Comparison of ENCODE assay signal across 8 cellular contexts in the genomic region with DNA sequence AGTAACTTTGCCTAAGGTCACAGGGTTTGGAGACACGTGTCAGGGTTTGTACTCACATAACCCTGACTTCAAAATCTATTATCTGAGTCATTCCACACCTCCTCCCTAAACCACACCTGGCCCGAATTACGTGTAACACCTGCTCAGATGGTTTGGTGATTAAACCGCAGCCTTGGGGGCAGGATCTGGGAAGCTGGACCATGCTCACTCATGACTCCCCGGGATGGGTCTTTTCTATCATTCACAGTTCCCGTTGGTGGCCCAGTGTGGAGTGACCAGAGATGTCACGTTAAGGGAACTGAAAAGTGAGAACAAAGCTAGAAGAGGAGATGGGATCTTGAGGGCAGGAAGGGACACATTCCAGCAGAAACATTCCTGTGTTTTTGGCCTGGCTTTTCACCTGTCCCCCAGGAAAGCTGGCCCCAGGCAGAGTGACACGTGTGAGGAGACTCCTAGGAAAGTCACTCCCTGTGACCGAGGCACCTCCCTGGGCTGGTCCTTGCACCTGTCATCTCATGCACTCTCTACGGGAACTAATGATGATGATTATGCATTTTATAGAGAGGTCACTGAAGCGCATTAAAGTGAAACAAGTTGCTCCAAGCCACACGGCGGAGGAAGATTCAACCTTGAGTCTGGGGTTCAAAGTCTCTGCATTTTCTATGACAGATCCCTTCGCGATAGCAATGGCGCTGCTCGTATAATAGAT.
DNase-seq lines count a peak whose midpoint lies in the region; ATAC-seq lines count a peak whose summit lies in the region.

No MANE protein-coding gene starts in this region.

- H3K9me3 Mint-ChIP-seq in natural killer cell treated with Interleukin-12 subunit alpha and Interleukin-12 subunit beta and Interleukin-15 and Interleukin-18, amount 100 ng/mL, for 72 hours, result no peaks in the 10 kb centered on the region

- no peaks in the 10 kb centered on the region for H3K36me3 Mint-ChIP-seq in natural killer cell treated with Interleukin-12 subunit alpha and Interleukin-12 subunit beta and Interleukin-15 and Interleukin-18, amount 100 ng/mL, for 72 hours

- DNase-seq in activated CD8-positive, alpha-beta memory T cell treated with anti-CD3 and anti-CD28 coated beads, Interleukin-2, amount 50 U/mL, for 24 hours (ENCODE audit: extremely low read depth), result peak; percentile 18
- DNase-seq in natural killer cell treated with Interleukin-12 subunit alpha and Interleukin-12 subunit beta and Interleukin-15 and Interleukin-18, amount 100 ng/mL, for 72 hours (ENCODE audit: low spot score), result no peak
- no peak for DNase-seq in effector CD8-positive, alpha-beta T cell (lab: John Stamatoyannopoulos, UW)
- DNase-seq in NCI-H2107 (lab: John Stamatoyannopoulos, UW), result no peak

- peaks cover 38 to 40% of the 10 kb centered on the region in 2 donors for H3K4me1 Mint-ChIP-seq in natural killer cell treated with Interleukin-12 subunit alpha and Interleukin-12 subunit beta and Interleukin-15 and Interleukin-18, amount 100 ng/mL, for 72 hours (ENCODE audit: low read depth in 2 of 2)

- peak overlapping the region; percentile 76 for H3K4me3 Mint-ChIP-seq in natural killer cell treated with Interleukin-12 subunit alpha and Interleukin-12 subunit beta and Interleukin-15 and Interleukin-18, amount 100 ng/mL, for 72 hours

- ATAC-seq in GM18858 (IDR thresholded peaks at IDR 0.05; ENCODE audit: unreplicated experiment), result peak; percentile 58
- peak; percentile 67 for ATAC-seq in HG03103 (IDR thresholded peaks at IDR 0.05; ENCODE audit: low read depth, unreplicated experiment)
- peak in 1 of 2 donors; percentile 70 for ATAC-seq in natural killer cell treated with Interleukin-12 subunit alpha and Interleukin-12 subunit beta and Interleukin-15 and Interleukin-18, amount 100 ng/mL, for 72 hours
- no peak for ATAC-seq in GM19324 (IDR thresholded peaks at IDR 0.05; ENCODE audit: low FRiP score, unreplicated experiment)
- ATAC-seq in GM19455 (IDR thresholded peaks at IDR 0.05; ENCODE audit: unreplicated experiment), result no peak

- H3K27me3 Mint-ChIP-seq in natural killer cell treated with Interleukin-12 subunit alpha and Interleukin-12 subunit beta and Interleukin-15 and Interleukin-18, amount 100 ng/mL, for 72 hours, result no peaks in the 10 kb centered on the region

- peak overlapping the region; percentile 89 for H3K27ac Mint-ChIP-seq in natural killer cell treated with Interleukin-12 subunit alpha and Interleukin-12 subunit beta and Interleukin-15 and Interleukin-18, amount 100 ng/mL, for 72 hours

Comparison
In these comparisons a context has a peak if more than half of its experiments do, and no peak if none do; other contexts are left out.
1. ATAC-seq: peak in GM18858 (single experiment) and HG03103 (single experiment); none in GM19324 (single experiment) and GM19455 (single experiment).